8 cellular contexts compared by ENCODE assay signal in the genomic region with DNA sequence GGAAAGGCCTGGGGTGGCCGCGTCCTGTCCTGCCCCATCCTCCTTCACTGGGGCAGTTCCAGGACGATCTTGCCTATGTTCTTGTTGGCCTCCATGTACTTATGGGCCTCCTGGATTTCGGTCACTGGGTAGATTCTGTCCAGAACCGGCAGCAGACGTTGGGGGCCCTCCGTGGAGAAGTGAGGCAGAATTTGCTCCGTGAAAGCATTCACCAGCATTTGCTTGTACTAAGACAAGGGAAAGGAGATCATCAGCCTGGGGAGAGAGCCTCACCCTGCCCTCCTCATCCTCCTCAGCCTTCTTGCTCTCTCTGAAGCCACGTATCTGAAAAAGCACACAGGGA. TPM values are rescaled to one million over a fixed set of nuclear protein-coding genes. Genes with fewer than 3 reads are reported as not detected.
DNase-seq lines count a peak whose midpoint lies in the region; ATAC-seq, FAIRE-seq and TF ChIP-seq lines count a peak whose summit lies in the region.

No MANE protein-coding gene starts in this region.

- H3K27me3 Mint-ChIP-seq in T-helper 17 cell = no peaks in the 10 kb centered on the region

- DNase-seq in T-helper 17 cell (no peak), fibroblast of the aortic adventitia (ENCODE audit: low read depth) (peak; percentile 12), prostate gland (ENCODE audit: low spot score) (no peak), GM10248 (ENCODE audit: extremely low spot score) (no peak), NCI-H1930 (lab: John Stamatoyannopoulos, UW) (no peak), GM12891 (ENCODE audit: insufficient read length, low spot score) (no peak)

- POLR2A ChIA-PET in GM10248 (lab: Yijun Ruan, JAX) = interaction anchor here (2.1 kb wide), 1 partner anchor 151 kb away, joined by 12 read pairs; a partner anchor contains a TSS

- H3K4me1 Mint-ChIP-seq in T-helper 17 cell = peaks cover 19% of the 10 kb centered on the region

- no peaks in the 10 kb centered on the region for H3K36me3 Mint-ChIP-seq in T-helper 17 cell (ENCODE audit: low read depth)

- H3K4me1 ChIP-seq in prostate gland (replicated peaks) = no peaks in the 10 kb centered on the region

- peak overlapping the region; percentile 68 for H3K4me3 ChIP-seq in GM08714 (ENCODE audit: low read length)
- H3K4me3 ChIP-seq in fibroblast of the aortic adventitia (ENCODE audit: low read depth, low read length) = peak overlapping the region; percentile 99
- H3K4me3 ChIP-seq in prostate gland = peak overlapping the region; percentile 53 to 55

- ATAC-seq in T-helper 17 cell (no peak), HG02798 (IDR thresholded peaks at IDR 0.05; ENCODE audit: poor library complexity, unreplicated experiment) (no peak)

- H3K27me3 ChIP-seq in prostate gland (replicated peaks; ENCODE audit: insufficient read depth) = no peaks in the 10 kb centered on the region

- H3K4me3 Mint-ChIP-seq in T-helper 17 cell = peak overlapping the region; percentile 95

- FAIRE-seq in GM12891 (lab: Jason Lieb, UNC) = no peak

- H3K36me3 ChIP-seq in prostate gland = no peaks in the 10 kb centered on the region

- H3K27ac Mint-ChIP-seq in T-helper 17 cell = peak overlapping the region; percentile 92

- CTCF ChIA-PET in GM10248 (lab: Yijun Ruan, JAX) = interaction anchor here (1.2 to 1.9 kb wide), 3 partner anchors 12 to 253 kb away, joined by 3 to 13 read pairs (median 10); a partner anchor contains a TSS

- peak overlapping the region; percentile 98 for H3K27ac ChIP-seq in prostate gland

- no peaks in the 10 kb centered on the region for H3K9me3 ChIP-seq in T-helper 17 cell (ENCODE audit: control insufficient read depth, low read length, poor library complexity, severe bottlenecking)
- no peaks in the 10 kb centered on the region for H3K9me3 ChIP-seq in prostate gland

- under 1% methylated on average over 9 of the region's 9 CpGs for WGBS in prostate gland

- intact Hi-C loops in prostate gland (cut with DNase I) = loop anchor here (2.0 kb wide), 1 partner anchor 151 kb away; a partner anchor contains a TSS

- TF ChIP-seq POLR2A in prostate gland (IDR thresholded peaks at IDR 0.05) (no peak), GM12891 (IDR thresholded peaks at IDR 0.05; ENCODE audit: low read depth, low read length) (no peak)

- TF ChIP-seq CTCF in fibroblast of the aortic adventitia (IDR thresholded peaks at IDR 0.05; ENCODE audit: insufficient read depth, low read length) = no peak
- no peak for TF ChIP-seq CTCF in prostate gland (IDR thresholded peaks at IDR 0.05)
- no peak for TF ChIP-seq CTCF in GM10248 (IDR thresholded peaks at IDR 0.05; ENCODE audit: control extremely low read depth, extremely low read depth, low read depth, missing control alignments)

TF ChIP-seq in GM12891, 5 proteins besides CTCF, POLR2A, EP300 and RAD21:
- no peak for TF ChIP-seq TAF1 (IDR thresholded peaks at IDR 0.05; ENCODE audit: low read depth, low read length)

RNA-seq across cellular contexts. Expression of a gene that starts 1.4 kb away (rescaled TPM):
- 10 to 100 TPM; 48.8 to 51.5 TPM for total RNA-seq in T-helper 17 cell
- total RNA-seq in fibroblast of the aortic adventitia (ENCODE audit: low replicate concordance) = 162 and 191 TPM in 2 replicates
- total RNA-seq in prostate gland = 10 to 100 TPM; 78.9 to 79.3 TPM
- polyA plus RNA-seq in GM12891 (2012; ENCODE audit: low read depth, missing spikeins) = 218 TPM

RNA-seq across cellular contexts. Expression of a gene that starts 7.1 kb away (rescaled TPM):
- under 1 TPM; 0.17 to 0.34 TPM for total RNA-seq in T-helper 17 cell
- total RNA-seq in fibroblast of the aortic adventitia (ENCODE audit: low replicate concordance) = 22.3 and 38.7 TPM in 2 replicates
- total RNA-seq in prostate gland = 10 to 100 TPM; 16.2 to 26.2 TPM
- 12.2 TPM for polyA plus RNA-seq in GM12891 (2012; ENCODE audit: low read depth, missing spikeins)

RNA-seq across cellular contexts. Expression of a gene that starts 28.0 kb away (rescaled TPM):
- total RNA-seq in T-helper 17 cell (1 to 10 TPM in 1 of 2 donors, under 1 TPM in 1; 0.27 to 2.6 TPM), fibroblast of the aortic adventitia (ENCODE audit: low replicate concordance) (3.5 and 7.9 TPM in 2 replicates), prostate gland (1 to 10 TPM; 8.5 to 8.6 TPM)
- polyA plus RNA-seq in GM12891 (2012; ENCODE audit: low read depth, missing spikeins) = 0.40 TPM

RNA-seq across cellular contexts. Expression of a gene that starts 30.3 kb away (rescaled TPM):
- total RNA-seq in T-helper 17 cell (1 to 10 TPM; 3.4 to 3.7 TPM), fibroblast of the aortic adventitia (ENCODE audit: low replicate concordance) (6.4 and 9.3 TPM in 2 replicates), prostate gland (1 to 10 TPM; 6.3 to 7.2 TPM)
- 3.9 TPM for polyA plus RNA-seq in GM12891 (2012; ENCODE audit: low read depth, missing spikeins)

RNA-seq across cellular contexts. Expression of a gene that starts 45.6 kb away (rescaled TPM):
- not detected for total RNA-seq in T-helper 17 cell
- 0.45 and 1.7 TPM in 2 replicates for total RNA-seq in fibroblast of the aortic adventitia (ENCODE audit: low replicate concordance)
- 10 to 100 TPM in 1 of 2 donors, not detected in 1; 16.9 TPM for total RNA-seq in prostate gland
- polyA plus RNA-seq in GM12891 (2012; ENCODE audit: low read depth, missing spikeins) = 0.87 TPM

Comparison
In these comparisons a context has a peak if more than half of its experiments do, and no peak if none do; other contexts are left out.
1. RNA of a gene that starts 7.1 kb away (total RNA-seq): 22.3 to 38.7 TPM in fibroblast of the aortic adventitia and 16.2 to 26.2 TPM in prostate gland; 0.17 to 0.34 TPM in T-helper 17 cell; every median in the first group is over 10 times any median in the second.
2. Peak in every context shown above with its lines, with median percentiles within 50 percentile points of each other: H3K4me3 ChIP-seq.